In the genomic region with DNA sequence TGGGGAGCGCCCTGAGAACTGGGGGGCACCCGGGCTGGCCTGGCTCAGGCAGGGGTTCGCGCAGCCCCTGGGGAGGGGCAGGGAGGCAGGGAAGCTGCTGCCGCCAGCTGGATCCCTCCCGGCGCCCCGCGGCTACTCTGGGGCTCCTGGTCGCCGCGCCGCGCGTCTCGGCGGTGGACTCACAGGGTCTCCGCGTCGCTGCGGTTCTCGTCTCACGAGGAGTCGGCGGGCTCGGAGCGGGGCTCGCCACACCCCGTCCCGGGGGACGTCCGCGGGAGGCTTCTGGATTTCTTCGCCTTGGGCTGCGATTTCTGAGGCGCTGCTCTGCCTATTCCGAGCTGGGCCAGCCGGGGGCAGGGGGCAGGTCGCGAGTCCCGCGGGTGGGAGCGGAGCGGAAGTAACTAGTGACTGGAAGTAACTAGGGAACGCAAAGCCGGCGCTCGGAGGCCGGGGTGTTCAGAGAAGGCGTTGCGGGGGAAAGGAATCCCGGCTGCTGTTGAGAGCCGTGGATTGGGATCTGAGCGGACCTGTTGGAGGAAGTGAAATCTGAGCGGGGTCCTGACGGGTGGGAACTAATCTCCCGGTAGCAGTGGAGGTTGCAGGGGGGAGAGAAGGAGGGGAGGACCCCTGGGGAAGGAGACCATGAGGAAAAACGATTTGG, we compare ENCODE assay signal across 8 cellular contexts. TPM values are rescaled to one million over a fixed set of nuclear protein-coding genes. Genes with fewer than 3 reads are reported as not detected.
DNase-seq lines count a peak whose midpoint lies in the region; ATAC-seq and TF ChIP-seq lines count a peak whose summit lies in the region.

No MANE protein-coding gene starts in this region.

- H3K36me3 Mint-ChIP-seq in central memory CD8-positive, alpha-beta T cell (ENCODE audit: insufficient read depth), result peaks cover 8% of the 10 kb centered on the region

- ATAC-seq in HG02763 (IDR thresholded peaks at IDR 0.05; ENCODE audit: unreplicated experiment), result peak; percentile 32
- peak; percentile 52 for ATAC-seq in central memory CD8-positive, alpha-beta T cell (replicated peaks; ENCODE audit: extremely low read depth, poor library complexity, severe bottlenecking)

- H3K4me3 Mint-ChIP-seq in central memory CD8-positive, alpha-beta T cell, result peak overlapping the region; percentile 93

- no peaks in the 10 kb centered on the region for H3K9me3 Mint-ChIP-seq in central memory CD8-positive, alpha-beta T cell

- H3K4me1 Mint-ChIP-seq in central memory CD8-positive, alpha-beta T cell, result peaks cover 24% of the 10 kb centered on the region

- DNase-seq in NCI-H1105 treated with DMSO at 0.1 percent for 48 hours (lab: John Stamatoyannopoulos, UW) (peak; percentile 33), NCI-H1105 (lab: John Stamatoyannopoulos, UW) (no peak), NCI-H1694 (lab: John Stamatoyannopoulos, UW) (peak; percentile 58), kidney epithelial cell (ENCODE audit: low read depth) (no peak)
- DNase-seq in activated CD4-positive, CD25-positive, alpha-beta regulatory T cell treated with anti-CD3 and anti-CD28 coated beads, Interleukin-2, amount 50 U/mL, for 16 hours (ENCODE audit: low read depth, low spot score), result peak; percentile 14
- peak; percentile 49 to 54 for DNase-seq in central memory CD8-positive, alpha-beta T cell (ENCODE audit: low spot score in 2 of 2)
- DNase-seq in stimulated activated CD4-positive, alpha-beta T cell treated with anti-CD3 and anti-CD28 coated beads, Interleukin-15, amount 100 ng/mL, for 48 hours (ENCODE audit: low read depth in 2 of 2), result peak; percentile 48 to 56

- H3K27ac Mint-ChIP-seq in central memory CD8-positive, alpha-beta T cell (ENCODE audit: low read depth), result peak overlapping the region; percentile 97

- H3K4me3 ChIP-seq in kidney epithelial cell (ENCODE audit: low read depth, low read length), result peak overlapping the region; percentile 98

- TF ChIP-seq CTCF in kidney epithelial cell (IDR thresholded peaks at IDR 0.05; ENCODE audit: insufficient read depth, low read length, poor library complexity, severe bottlenecking), result no peak

- no peaks in the 10 kb centered on the region for H3K36me3 ChIP-seq in kidney epithelial cell (ENCODE audit: control insufficient read depth, insufficient read depth, low read length)

- H3K27me3 Mint-ChIP-seq in central memory CD8-positive, alpha-beta T cell, result peaks cover 9% of the 10 kb centered on the region

- no peaks in the 10 kb centered on the region for H3K27me3 ChIP-seq in kidney epithelial cell (ENCODE audit: control insufficient read depth, insufficient read depth, low read length)

RNA-seq across cellular contexts. Expression of gene CYSTM1, which starts 0.5 kb away (rescaled TPM):
- 125 and 176 TPM in 2 replicates for total RNA-seq in kidney epithelial cell

RNA-seq across cellular contexts. Expression of gene IGIP, which starts 49.8 kb away (rescaled TPM):
- total RNA-seq in kidney epithelial cell, result 3.1 and 4.1 TPM in 2 replicates

Comparison
In these comparisons a context has a peak if more than half of its experiments do, and no peak if none do; other contexts are left out.
1. DNase-seq: peak in NCI-H1105 treated with DMSO at 0.1 percent for 48 hours (single experiment), NCI-H1694 (single experiment), activated CD4-positive, CD25-positive, alpha-beta regulatory T cell treated with anti-CD3 and anti-CD28 coated beads, Interleukin-2, amount 50 U/mL, for 16 hours (single experiment), central memory CD8-positive, alpha-beta T cell (2 of 2) and stimulated activated CD4-positive, alpha-beta T cell treated with anti-CD3 and anti-CD28 coated beads, Interleukin-15, amount 100 ng/mL, for 48 hours (2 of 2); none in NCI-H1105 (single experiment) and kidney epithelial cell (single experiment).